ENCODE assay signal across 1 cellular context in the genomic region with DNA sequence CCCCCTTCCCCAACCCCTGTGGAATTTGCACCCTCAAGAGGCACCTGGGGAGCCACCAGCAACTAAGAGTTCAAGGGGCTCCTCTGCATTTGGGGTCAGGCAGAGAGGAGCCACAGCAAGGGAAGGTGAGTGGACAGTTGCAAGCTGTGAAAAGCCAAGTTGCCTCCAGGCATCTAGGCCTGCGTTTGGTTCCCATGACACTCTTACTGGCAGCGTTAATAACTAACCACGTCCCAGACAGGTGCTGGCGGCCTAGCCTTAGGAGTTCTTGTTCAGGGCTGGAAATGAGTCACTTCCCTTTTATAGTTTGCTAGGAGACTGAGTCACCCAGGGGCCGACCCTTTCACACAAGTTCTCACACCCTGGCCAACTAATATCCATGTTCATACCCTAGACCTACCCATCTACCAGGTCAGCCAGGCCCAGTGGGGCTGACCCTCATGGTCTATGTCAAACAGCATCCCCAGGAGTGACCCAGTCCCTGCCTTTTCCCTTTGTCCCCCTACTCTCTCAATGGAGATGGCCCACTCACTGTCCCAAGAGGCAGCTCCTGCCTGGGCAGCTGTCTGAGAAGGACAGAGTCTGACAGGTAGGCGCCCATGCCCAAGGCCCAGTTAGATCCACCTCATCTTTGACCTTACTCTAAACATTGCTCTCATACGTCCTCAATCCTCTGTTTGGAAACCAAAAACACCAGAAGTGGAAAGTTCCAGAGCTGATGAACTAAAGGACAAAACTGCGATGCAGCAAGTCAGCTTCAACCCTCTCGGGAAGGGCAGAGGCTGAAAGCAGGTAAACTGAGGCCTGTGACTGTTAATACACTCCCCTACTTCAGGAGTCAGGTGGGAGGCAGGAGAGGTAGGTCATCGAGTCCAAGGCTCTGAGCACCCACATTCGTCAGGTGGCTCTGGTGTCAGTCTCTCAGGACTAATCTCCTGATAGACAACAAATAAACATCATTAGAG.
TF ChIP-seq lines count a peak whose summit lies in the region.

No MANE protein-coding gene starts in this region.

TF ChIP-seq in HepG2, 621 proteins besides CTCF, POLR2A, EP300 and RAD21 (continued from another document and continues in another):
- TF ChIP-seq, protein P1, sequence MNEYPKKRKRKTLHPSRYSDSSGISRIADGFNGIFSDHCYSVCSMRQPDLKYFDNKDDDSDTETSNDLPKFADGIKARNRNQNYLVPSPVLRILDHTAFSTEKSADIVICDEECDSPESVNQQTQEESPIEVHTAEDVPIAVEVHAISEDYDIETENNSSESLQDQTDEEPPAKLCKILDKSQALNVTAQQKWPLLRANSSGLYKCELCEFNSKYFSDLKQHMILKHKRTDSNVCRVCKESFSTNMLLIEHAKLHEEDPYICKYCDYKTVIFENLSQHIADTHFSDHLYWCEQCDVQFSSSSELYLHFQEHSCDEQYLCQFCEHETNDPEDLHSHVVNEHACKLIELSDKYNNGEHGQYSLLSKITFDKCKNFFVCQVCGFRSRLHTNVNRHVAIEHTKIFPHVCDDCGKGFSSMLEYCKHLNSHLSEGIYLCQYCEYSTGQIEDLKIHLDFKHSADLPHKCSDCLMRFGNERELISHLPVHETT (CRISPR knock-in tag; conservative IDR thresholded peaks at IDR 0.05) = no peak; the same call in 1 of the 2 replicates
- TF ChIP-seq, protein P2, sequence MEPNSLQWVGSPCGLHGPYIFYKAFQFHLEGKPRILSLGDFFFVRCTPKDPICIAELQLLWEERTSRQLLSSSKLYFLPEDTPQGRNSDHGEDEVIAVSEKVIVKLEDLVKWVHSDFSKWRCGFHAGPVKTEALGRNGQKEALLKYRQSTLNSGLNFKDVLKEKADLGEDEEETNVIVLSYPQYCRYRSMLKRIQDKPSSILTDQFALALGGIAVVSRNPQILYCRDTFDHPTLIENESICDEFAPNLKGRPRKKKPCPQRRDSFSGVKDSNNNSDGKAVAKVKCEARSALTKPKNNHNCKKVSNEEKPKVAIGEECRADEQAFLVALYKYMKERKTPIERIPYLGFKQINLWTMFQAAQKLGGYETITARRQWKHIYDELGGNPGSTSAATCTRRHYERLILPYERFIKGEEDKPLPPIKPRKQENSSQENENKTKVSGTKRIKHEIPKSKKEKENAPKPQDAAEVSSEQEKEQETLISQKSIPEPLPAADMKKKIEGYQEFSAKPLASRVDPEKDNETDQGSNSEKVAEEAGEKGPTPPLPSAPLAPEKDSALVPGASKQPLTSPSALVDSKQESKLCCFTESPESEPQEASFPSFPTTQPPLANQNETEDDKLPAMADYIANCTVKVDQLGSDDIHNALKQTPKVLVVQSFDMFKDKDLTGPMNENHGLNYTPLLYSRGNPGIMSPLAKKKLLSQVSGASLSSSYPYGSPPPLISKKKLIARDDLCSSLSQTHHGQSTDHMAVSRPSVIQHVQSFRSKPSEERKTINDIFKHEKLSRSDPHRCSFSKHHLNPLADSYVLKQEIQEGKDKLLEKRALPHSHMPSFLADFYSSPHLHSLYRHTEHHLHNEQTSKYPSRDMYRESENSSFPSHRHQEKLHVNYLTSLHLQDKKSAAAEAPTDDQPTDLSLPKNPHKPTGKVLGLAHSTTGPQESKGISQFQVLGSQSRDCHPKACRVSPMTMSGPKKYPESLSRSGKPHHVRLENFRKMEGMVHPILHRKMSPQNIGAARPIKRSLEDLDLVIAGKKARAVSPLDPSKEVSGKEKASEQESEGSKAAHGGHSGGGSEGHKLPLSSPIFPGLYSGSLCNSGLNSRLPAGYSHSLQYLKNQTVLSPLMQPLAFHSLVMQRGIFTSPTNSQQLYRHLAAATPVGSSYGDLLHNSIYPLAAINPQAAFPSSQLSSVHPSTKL (CRISPR knock-in tag; IDR thresholded peaks at IDR 0.05) = peak; percentile 93
- TF ChIP-seq XRCC5 (optimal IDR thresholded peaks at IDR 0.05; ENCODE audit: low read length) (peak; percentile 65), DPF2 (CRISPR knock-in tag; IDR thresholded peaks at IDR 0.05; ENCODE audit: borderline replicate concordance, low read depth) (peak; percentile 92), NFYB (CRISPR knock-in tag; IDR thresholded peaks at IDR 0.05) (0 out of 2 replicates have a peak, but pooled peaks have one; percentile 20), ZNF232 (CRISPR knock-in tag; IDR thresholded peaks at IDR 0.05; ENCODE audit: borderline replicate concordance) (no peak), ZNF556 (CRISPR knock-in tag; IDR thresholded peaks at IDR 0.05; ENCODE audit: borderline replicate concordance) (peak; percentile 56; the same call in 1 of the 2 replicates), POGZ (CRISPR knock-in tag; IDR thresholded peaks at IDR 0.05) (peak; percentile 87), SNAPC2 (CRISPR knock-in tag; IDR thresholded peaks at IDR 0.05) (peak; percentile 87), CAMTA2 (CRISPR knock-in tag; IDR thresholded peaks at IDR 0.05; ENCODE audit: borderline replicate concordance) (no peak), ZNF343 (CRISPR knock-in tag; IDR thresholded peaks at IDR 0.05) (peak; percentile 60; the same call in 1 of the 2 replicates), XBP1 (CRISPR knock-in tag; IDR thresholded peaks at IDR 0.05) (peak; percentile 86; the same call in 1 of the 2 replicates), ZNF562 (CRISPR knock-in tag; IDR thresholded peaks at IDR 0.05; ENCODE audit: borderline replicate concordance) (no peak), CCDC6 (CRISPR knock-in tag; IDR thresholded peaks at IDR 0.05) (peak; percentile 89), ZNF7 (CRISPR knock-in tag; IDR thresholded peaks at IDR 0.05) (no peak), EZH2 (conservative IDR thresholded peaks at IDR 0.05; ENCODE audit: low read depth, low read length) (no peak), ZNF160 (CRISPR knock-in tag; IDR thresholded peaks at IDR 0.05) (0 out of 2 replicates have a peak, but pooled peaks have one; percentile 72), TBX2 (CRISPR knock-in tag; IDR thresholded peaks at IDR 0.05; ENCODE audit: borderline replicate concordance) (peak; percentile 98), YEATS4 (CRISPR knock-in tag; IDR thresholded peaks at IDR 0.05; ENCODE audit: borderline replicate concordance) (no peak), RORA (CRISPR knock-in tag; IDR thresholded peaks at IDR 0.05) (no peak), ATF7-NPFF (CRISPR knock-in tag; IDR thresholded peaks at IDR 0.05; ENCODE audit: low read depth) (no peak), PCBP2 (optimal IDR thresholded peaks at IDR 0.05; ENCODE audit: low read depth, low read length, poor library complexity, severe bottlenecking) (no peak), ZNF3 (CRISPR knock-in tag; IDR thresholded peaks at IDR 0.05) (no peak), IKZF1 (IDR thresholded peaks at IDR 0.05) (no peak), MAFF (IDR thresholded peaks at IDR 0.05; ENCODE audit: low read depth, low read length) (no peak), ZNF557 (CRISPR knock-in tag; IDR thresholded peaks at IDR 0.05) (peak; percentile 76; the same call in 1 of the 2 replicates), ATF7 (IDR thresholded peaks at IDR 0.05) (no peak), ATF7 (CRISPR knock-in tag; IDR thresholded peaks at IDR 0.05) (peak; percentile 89), RFX3 (CRISPR knock-in tag; IDR thresholded peaks at IDR 0.05) (peak; percentile 77), ZNF382 (CRISPR knock-in tag; IDR thresholded peaks at IDR 0.05; ENCODE audit: borderline replicate concordance) (no peak), SRSF1 (optimal IDR thresholded peaks at IDR 0.05; ENCODE audit: low read depth, low read length) (no peak), TBP (CRISPR knock-in tag; IDR thresholded peaks at IDR 0.05) (no peak), ZNF761 (CRISPR knock-in tag; conservative IDR thresholded peaks at IDR 0.05) (peak; percentile 70; the same call in 1 of the 2 replicates), HNRNPH1 (optimal IDR thresholded peaks at IDR 0.05; ENCODE audit: low read depth, low read length) (no peak), ZSCAN31 (CRISPR knock-in tag; IDR thresholded peaks at IDR 0.05; ENCODE audit: low read depth) (peak; percentile 88; the same call in 1 of the 2 replicates), SRY (CRISPR knock-in tag; IDR thresholded peaks at IDR 0.05) (0 out of 2 replicates have a peak, but pooled peaks have one; percentile 55)
- TF ChIP-seq, protein P3, sequence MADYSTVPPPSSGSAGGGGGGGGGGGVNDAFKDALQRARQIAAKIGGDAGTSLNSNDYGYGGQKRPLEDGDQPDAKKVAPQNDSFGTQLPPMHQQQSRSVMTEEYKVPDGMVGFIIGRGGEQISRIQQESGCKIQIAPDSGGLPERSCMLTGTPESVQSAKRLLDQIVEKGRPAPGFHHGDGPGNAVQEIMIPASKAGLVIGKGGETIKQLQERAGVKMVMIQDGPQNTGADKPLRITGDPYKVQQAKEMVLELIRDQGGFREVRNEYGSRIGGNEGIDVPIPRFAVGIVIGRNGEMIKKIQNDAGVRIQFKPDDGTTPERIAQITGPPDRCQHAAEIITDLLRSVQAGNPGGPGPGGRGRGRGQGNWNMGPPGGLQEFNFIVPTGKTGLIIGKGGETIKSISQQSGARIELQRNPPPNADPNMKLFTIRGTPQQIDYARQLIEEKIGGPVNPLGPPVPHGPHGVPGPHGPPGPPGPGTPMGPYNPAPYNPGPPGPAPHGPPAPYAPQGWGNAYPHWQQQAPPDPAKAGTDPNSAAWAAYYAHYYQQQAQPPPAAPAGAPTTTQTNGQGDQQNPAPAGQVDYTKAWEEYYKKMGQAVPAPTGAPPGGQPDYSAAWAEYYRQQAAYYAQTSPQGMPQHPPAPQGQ (CRISPR knock-in tag; IDR thresholded peaks at IDR 0.05; ENCODE audit: borderline replicate concordance) = no peak
- TF ChIP-seq, protein P4, sequence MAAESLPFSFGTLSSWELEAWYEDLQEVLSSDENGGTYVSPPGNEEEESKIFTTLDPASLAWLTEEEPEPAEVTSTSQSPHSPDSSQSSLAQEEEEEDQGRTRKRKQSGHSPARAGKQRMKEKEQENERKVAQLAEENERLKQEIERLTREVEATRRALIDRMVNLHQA (CRISPR knock-in tag; IDR thresholded peaks at IDR 0.05) = no peak
- TF ChIP-seq, protein P5, sequence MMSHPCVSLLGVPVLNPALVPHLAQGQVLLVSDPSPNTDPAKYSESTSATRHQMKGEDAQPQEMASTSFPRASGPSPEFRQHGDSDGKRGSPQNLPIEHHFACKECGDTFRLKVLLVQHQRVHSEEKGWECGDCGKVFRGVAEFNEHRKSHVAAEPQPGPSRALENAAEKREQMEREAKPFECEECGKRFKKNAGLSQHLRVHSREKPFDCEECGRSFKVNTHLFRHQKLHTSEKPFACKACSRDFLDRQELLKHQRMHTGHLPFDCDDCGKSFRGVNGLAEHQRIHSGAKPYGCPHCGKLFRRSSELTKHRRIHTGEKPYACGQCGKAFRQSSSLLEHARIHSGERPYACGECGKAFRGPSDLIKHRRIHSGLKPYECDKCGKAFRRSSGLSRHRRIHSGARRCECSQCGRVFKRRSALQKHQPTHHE (CRISPR knock-in tag; IDR thresholded peaks at IDR 0.05; ENCODE audit: borderline replicate concordance) = peak; percentile 83; the same call in 1 of the 2 replicates
- TF ChIP-seq, protein P6, sequence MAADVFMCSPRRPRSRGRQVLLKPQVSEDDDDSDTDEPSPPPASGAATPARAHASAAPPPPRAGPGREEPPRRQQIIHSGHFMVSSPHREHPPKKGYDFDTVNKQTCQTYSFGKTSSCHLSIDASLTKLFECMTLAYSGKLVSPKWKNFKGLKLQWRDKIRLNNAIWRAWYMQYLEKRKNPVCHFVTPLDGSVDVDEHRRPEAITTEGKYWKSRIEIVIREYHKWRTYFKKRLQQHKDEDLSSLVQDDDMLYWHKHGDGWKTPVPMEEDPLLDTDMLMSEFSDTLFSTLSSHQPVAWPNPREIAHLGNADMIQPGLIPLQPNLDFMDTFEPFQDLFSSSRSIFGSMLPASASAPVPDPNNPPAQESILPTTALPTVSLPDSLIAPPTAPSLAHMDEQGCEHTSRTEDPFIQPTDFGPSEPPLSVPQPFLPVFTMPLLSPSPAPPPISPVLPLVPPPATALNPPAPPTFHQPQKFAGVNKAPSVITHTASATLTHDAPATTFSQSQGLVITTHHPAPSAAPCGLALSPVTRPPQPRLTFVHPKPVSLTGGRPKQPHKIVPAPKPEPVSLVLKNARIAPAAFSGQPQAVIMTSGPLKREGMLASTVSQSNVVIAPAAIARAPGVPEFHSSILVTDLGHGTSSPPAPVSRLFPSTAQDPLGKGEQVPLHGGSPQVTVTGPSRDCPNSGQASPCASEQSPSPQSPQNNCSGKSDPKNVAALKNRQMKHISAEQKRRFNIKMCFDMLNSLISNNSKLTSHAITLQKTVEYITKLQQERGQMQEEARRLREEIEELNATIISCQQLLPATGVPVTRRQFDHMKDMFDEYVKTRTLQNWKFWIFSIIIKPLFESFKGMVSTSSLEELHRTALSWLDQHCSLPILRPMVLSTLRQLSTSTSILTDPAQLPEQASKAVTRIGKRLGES (CRISPR knock-in tag; IDR thresholded peaks at IDR 0.05; ENCODE audit: borderline replicate concordance) = no peak
- TF ChIP-seq, protein P7, sequence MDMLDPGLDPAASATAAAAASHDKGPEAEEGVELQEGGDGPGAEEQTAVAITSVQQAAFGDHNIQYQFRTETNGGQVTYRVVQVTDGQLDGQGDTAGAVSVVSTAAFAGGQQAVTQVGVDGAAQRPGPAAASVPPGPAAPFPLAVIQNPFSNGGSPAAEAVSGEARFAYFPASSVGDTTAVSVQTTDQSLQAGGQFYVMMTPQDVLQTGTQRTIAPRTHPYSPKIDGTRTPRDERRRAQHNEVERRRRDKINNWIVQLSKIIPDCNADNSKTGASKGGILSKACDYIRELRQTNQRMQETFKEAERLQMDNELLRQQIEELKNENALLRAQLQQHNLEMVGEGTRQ (IDR thresholded peaks at IDR 0.05; ENCODE audit: low read depth, low read length) = no peak
- TF ChIP-seq, protein P7 (CRISPR knock-in tag; IDR thresholded peaks at IDR 0.05; ENCODE audit: borderline replicate concordance) = peak; percentile 34; the same call in 1 of the 2 replicates
